In the genomic region with DNA sequence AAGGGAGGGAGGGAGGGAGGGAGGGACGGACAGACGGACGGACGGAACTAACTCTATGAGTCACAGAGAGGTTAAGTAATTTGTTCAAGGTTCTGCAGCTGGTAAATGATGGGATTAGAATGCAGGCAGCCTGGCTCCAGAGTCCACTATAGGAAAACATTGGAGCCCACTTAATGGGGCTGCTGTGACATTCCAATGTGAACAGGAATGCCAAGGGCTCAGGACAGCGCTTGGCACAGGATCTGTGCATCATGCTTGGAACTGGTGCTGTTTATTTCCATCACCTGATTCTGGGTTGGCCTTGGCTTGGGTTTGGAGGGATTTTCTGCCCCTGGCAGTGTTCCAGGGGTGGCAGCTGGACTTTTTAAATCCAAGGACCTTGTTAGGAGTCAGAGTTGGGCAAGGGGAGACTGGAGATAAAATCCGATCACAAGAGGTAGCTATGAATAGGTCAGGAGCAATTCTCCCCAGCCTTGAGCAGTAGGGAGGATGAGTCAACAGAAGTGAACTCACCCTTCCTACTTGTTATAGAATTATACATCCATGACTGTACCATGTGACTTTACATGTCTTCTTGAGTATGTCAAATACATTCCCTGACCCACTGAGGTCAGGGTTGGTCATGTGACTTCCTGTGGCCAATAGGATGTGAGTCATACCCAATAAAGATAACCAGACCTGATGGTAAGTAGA, we compare ENCODE assay signal across 9 cellular contexts. TPM values are rescaled to one million over a fixed set of nuclear protein-coding genes. Genes with fewer than 3 reads are reported as not detected.
A peak's percentile ranks its signal among the peaks of the same experiment; 100 is the strongest.
DNase-seq lines count a peak whose midpoint lies in the region; ATAC-seq, FAIRE-seq and TF ChIP-seq lines count a peak whose summit lies in the region.
"Had no signal": no experiment of that assay in that cellular context is flagged by ENCODE, and none has a peak within 500 bp of the region (broad histone marks: within the 10 kb centered on the region; RNA-seq: fewer than 3 reads in every experiment).

No MANE protein-coding gene starts in this region.

- ATAC-seq in GM19452 (IDR thresholded peaks at IDR 0.05; ENCODE audit: unreplicated experiment) (no peak), GM21390 (IDR thresholded peaks at IDR 0.05; ENCODE audit: unreplicated experiment) (no peak), GM21576 (IDR thresholded peaks at IDR 0.05; ENCODE audit: unreplicated experiment) (no peak)

- H3K4me2 ChIP-seq in skeletal muscle satellite cell (ENCODE audit: low read length), result peak overlapping the region; percentile 77

- no peak for TF ChIP-seq POLR2A in H54 (IDR thresholded peaks at IDR 0.05; ENCODE audit: low read depth, low read length)

- no peaks in the 10 kb centered on the region for H3K27me3 ChIP-seq in skeletal muscle satellite cell (ENCODE audit: control insufficient read depth, insufficient read depth, low read length)

- peak overlapping the region; percentile 56 for H3K4me3 ChIP-seq in skeletal muscle satellite cell (ENCODE audit: low read length)

- peaks cover 18% of the 10 kb centered on the region for H3K4me1 ChIP-seq in skeletal muscle satellite cell (ENCODE audit: control insufficient read depth, insufficient read depth, low read length)

- no peaks in the 10 kb centered on the region for H3K36me3 ChIP-seq in skeletal muscle satellite cell (ENCODE audit: insufficient read depth, low read length)

- peak overlapping the region; percentile 39 for H3K9ac ChIP-seq in skeletal muscle satellite cell (ENCODE audit: low read depth, low read length)

- H3K9me3 ChIP-seq in skeletal muscle satellite cell (replicated peaks; ENCODE audit: low read length), result peaks cover 8% of the 10 kb centered on the region

- FAIRE-seq in H54 (lab: Jason Lieb, UNC), result peak; percentile 92

- peak; percentile 65 for DNase-seq in H54 (ENCODE audit: insufficient read length, low spot score)
- DNase-seq in RPMI7951 (ENCODE audit: low read depth), result peak; percentile 96
- peak; percentile 57 for DNase-seq in fibroblast of the conjunctiva (ENCODE audit: low read depth)
- DNase-seq in retina, result no peak
- DNase-seq: activated T-cell treated with anti-CD3 and anti-CD28 coated beads, Interleukin-2, amount 50 U/mL, for 48 hours had no signal

RNA-seq across cellular contexts. Expression of a gene that starts 7.8 kb away (rescaled TPM):
- total RNA-seq in RPMI7951 (2014; rRNA removed; shearing (Covaris generic)), result under 0.01 TPM in 1 of 2 replicates, not detected in the other
- total RNA-seq in skeletal muscle satellite cell (2012; rRNA removed), result 11.4 and 12.4 TPM in 2 replicates

RNA-seq across cellular contexts. Expression of a gene that starts 57.8 kb away (rescaled TPM):
- 51.4 and 67.6 TPM in 2 replicates for total RNA-seq in RPMI7951 (2014; rRNA removed; shearing (Covaris generic))
- total RNA-seq in skeletal muscle satellite cell (2012; rRNA removed), result 47.7 and 51.3 TPM in 2 replicates

RNA-seq across cellular contexts. Expression of a gene that starts 59.5 kb away (rescaled TPM):
- not detected in 2 replicates for total RNA-seq in RPMI7951 (2014; rRNA removed; shearing (Covaris generic))
- not detected in 2 replicates for total RNA-seq in skeletal muscle satellite cell (2012; rRNA removed)
